7 cellular contexts compared by ENCODE assay signal in the genomic region with DNA sequence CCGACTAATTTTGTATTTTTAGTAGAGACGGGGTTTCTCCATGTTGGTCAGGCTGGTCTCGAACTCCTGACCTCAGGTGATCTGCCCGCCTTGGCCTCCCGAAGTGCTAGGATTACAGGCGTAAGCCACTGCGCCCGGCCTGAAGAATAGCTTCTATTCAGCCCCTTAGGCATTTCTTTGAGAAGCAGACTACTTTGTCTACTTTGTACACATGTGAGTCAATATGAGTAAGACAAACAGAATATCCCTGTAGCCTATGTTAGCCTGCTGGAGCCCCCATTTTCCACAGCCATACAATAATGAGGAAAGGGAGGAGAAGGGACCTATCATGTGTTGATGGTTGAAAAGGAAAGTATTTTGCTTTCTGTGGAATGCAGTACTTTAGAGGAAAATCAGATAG. TPM values are rescaled to one million over a fixed set of nuclear protein-coding genes. Genes with fewer than 3 reads are reported as not detected.
"Had no signal": no experiment of that assay in that cellular context is flagged by ENCODE, and none has a peak within 500 bp of the region (broad histone marks: within the 10 kb centered on the region; RNA-seq: fewer than 3 reads in every experiment).

No MANE protein-coding gene starts in this region.

RNA-seq across cellular contexts. Expression of a gene that starts 5.8 kb away (rescaled TPM):
- total RNA-seq: GM23248, GM23338, H1, H4, H7, H9, HFFc6 had no signal

RNA-seq across cellular contexts. Expression of a gene that starts 27.7 kb away (rescaled TPM):
- total RNA-seq: GM23248, H1, H4, H7, H9, HFFc6 had no signal

RNA-seq across cellular contexts. Expression of a gene that starts 31.1 kb away (rescaled TPM):
- total RNA-seq: GM23248, GM23338, H1, H4, H7, H9, HFFc6 had no signal

RNA-seq across cellular contexts. Expression of a gene that starts 37.3 kb away (rescaled TPM):
- total RNA-seq: GM23248, GM23338, H1, H4, H7, H9, HFFc6 had no signal

RNA-seq across cellular contexts. Expression of a gene that starts 49.7 kb away (rescaled TPM):
- total RNA-seq: GM23248, GM23338, H1, H4, H7, H9, HFFc6 had no signal
